Comparison of ENCODE assay signal across 2 cellular contexts in the genomic region with DNA sequence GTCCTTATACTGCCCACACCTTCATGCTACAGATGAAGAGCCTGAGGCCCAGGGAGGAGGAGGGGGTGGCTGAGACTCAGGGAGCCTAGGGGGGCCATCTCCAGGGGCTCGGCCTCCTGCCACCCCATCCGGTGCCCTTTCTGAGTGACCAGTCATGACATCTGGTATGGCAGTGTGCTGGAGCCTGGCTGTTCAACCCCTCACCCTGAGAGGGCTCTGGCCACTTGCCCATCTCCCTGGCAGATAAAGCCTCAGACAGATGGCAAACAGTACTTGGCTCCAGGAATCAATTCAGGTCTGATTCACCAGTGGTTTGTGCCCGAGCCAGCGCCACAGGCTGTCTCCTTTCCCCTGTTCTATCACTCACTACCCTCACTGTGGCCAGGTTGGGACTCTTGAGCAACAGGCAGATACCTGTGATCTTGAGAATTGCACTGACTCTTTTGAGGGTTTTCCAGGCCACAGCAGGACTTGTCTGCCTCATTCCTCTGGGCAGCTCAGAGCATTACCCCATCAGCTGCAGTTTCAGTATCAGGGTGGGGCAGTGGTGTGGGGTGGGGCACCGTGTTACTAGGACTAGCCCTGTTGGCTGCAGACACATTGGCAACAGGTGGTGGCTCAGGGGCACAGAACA.
TF ChIP-seq lines count a peak whose summit lies in the region.

No MANE protein-coding gene starts in this region.

TF ChIP-seq in HepG2, 621 proteins besides CTCF, POLR2A, EP300 and RAD21:
- TF ChIP-seq PHF20 (CRISPR knock-in tag; IDR thresholded peaks at IDR 0.05) (no peak), NFYB (CRISPR knock-in tag; IDR thresholded peaks at IDR 0.05) (no peak), ZNF619 (CRISPR knock-in tag; IDR thresholded peaks at IDR 0.05) (no peak), NCOA1 (CRISPR knock-in tag; IDR thresholded peaks at IDR 0.05) (no peak), FOXP1 (IDR thresholded peaks at IDR 0.05) (no peak), FOXP1 (CRISPR knock-in tag; IDR thresholded peaks at IDR 0.05) (no peak), PAX8 (CRISPR knock-in tag; IDR thresholded peaks at IDR 0.05; ENCODE audit: borderline replicate concordance) (no peak), ZBTB26 (CRISPR knock-in tag; IDR thresholded peaks at IDR 0.05; ENCODE audit: borderline replicate concordance) (no peak), SALL2 (CRISPR knock-in tag; IDR thresholded peaks at IDR 0.05) (no peak), ZNF432 (CRISPR knock-in tag; IDR thresholded peaks at IDR 0.05; ENCODE audit: borderline replicate concordance) (no peak), HMGA1 (CRISPR knock-in tag; conservative IDR thresholded peaks at IDR 0.05) (no peak), XRCC5 (optimal IDR thresholded peaks at IDR 0.05; ENCODE audit: low read length) (no peak), ZNF557 (CRISPR knock-in tag; IDR thresholded peaks at IDR 0.05) (no peak), KMT2B (CRISPR knock-in tag; IDR thresholded peaks at IDR 0.05) (no peak), ZNF326 (CRISPR knock-in tag; IDR thresholded peaks at IDR 0.05; ENCODE audit: borderline replicate concordance) (no peak), ZFP90 (CRISPR knock-in tag; IDR thresholded peaks at IDR 0.05; ENCODE audit: borderline replicate concordance) (no peak), HDAC6 (IDR thresholded peaks at IDR 0.05; ENCODE audit: low read depth, low read length) (no peak), ZNF615 (CRISPR knock-in tag; IDR thresholded peaks at IDR 0.05; ENCODE audit: borderline replicate concordance) (no peak), ZNF570 (CRISPR knock-in tag; IDR thresholded peaks at IDR 0.05; ENCODE audit: borderline replicate concordance) (no peak), TAF1 (CRISPR knock-in tag; IDR thresholded peaks at IDR 0.05) (no peak)
- TF ChIP-seq, protein P1, sequence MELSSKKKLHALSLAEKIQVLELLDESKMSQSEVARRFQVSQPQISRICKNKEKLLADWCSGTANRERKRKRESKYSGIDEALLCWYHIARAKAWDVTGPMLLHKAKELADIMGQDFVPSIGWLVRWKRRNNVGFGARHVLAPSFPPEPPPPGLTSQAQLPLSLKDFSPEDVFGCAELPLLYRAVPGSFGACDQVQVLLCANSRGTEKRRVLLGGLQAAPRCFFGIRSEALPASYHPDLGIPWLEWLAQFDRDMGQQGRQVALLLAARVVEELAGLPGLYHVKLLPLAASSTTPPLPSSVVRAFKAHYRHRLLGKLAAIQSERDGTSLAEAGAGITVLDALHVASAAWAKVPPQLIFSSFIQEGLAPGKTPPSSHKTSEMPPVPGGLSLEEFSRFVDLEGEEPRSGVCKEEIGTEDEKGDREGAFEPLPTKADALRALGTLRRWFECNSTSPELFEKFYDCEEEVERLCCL (CRISPR knock-in tag; IDR thresholded peaks at IDR 0.05; ENCODE audit: borderline replicate concordance), result no peak

TF ChIP-seq in GM23338, 12 proteins besides CTCF, POLR2A, EP300 and RAD21:
- no peak for TF ChIP-seq POLR2AphosphoS5 (IDR thresholded peaks at IDR 0.05; ENCODE audit: low read depth)
- no peak for TF ChIP-seq NANOG (IDR thresholded peaks at IDR 0.05; ENCODE audit: borderline replicate concordance)
- TF ChIP-seq CREB1 (CRISPR knock-in tag; IDR thresholded peaks at IDR 0.05; ENCODE audit: low read depth), result no peak
- TF ChIP-seq EZH2 (IDR thresholded peaks at IDR 0.05; ENCODE audit: low read depth, unreplicated experiment), result no peak
- TF ChIP-seq ZNF114 (CRISPR knock-in tag; IDR thresholded peaks at IDR 0.05), result no peak
- no peak for TF ChIP-seq ETS1 (IDR thresholded peaks at IDR 0.05)
- TF ChIP-seq REST (IDR thresholded peaks at IDR 0.05; ENCODE audit: unreplicated experiment), result no peak
- TF ChIP-seq EZH2phosphoT487 (IDR thresholded peaks at IDR 0.05; ENCODE audit: unreplicated experiment), result no peak
- TF ChIP-seq, protein P2, sequence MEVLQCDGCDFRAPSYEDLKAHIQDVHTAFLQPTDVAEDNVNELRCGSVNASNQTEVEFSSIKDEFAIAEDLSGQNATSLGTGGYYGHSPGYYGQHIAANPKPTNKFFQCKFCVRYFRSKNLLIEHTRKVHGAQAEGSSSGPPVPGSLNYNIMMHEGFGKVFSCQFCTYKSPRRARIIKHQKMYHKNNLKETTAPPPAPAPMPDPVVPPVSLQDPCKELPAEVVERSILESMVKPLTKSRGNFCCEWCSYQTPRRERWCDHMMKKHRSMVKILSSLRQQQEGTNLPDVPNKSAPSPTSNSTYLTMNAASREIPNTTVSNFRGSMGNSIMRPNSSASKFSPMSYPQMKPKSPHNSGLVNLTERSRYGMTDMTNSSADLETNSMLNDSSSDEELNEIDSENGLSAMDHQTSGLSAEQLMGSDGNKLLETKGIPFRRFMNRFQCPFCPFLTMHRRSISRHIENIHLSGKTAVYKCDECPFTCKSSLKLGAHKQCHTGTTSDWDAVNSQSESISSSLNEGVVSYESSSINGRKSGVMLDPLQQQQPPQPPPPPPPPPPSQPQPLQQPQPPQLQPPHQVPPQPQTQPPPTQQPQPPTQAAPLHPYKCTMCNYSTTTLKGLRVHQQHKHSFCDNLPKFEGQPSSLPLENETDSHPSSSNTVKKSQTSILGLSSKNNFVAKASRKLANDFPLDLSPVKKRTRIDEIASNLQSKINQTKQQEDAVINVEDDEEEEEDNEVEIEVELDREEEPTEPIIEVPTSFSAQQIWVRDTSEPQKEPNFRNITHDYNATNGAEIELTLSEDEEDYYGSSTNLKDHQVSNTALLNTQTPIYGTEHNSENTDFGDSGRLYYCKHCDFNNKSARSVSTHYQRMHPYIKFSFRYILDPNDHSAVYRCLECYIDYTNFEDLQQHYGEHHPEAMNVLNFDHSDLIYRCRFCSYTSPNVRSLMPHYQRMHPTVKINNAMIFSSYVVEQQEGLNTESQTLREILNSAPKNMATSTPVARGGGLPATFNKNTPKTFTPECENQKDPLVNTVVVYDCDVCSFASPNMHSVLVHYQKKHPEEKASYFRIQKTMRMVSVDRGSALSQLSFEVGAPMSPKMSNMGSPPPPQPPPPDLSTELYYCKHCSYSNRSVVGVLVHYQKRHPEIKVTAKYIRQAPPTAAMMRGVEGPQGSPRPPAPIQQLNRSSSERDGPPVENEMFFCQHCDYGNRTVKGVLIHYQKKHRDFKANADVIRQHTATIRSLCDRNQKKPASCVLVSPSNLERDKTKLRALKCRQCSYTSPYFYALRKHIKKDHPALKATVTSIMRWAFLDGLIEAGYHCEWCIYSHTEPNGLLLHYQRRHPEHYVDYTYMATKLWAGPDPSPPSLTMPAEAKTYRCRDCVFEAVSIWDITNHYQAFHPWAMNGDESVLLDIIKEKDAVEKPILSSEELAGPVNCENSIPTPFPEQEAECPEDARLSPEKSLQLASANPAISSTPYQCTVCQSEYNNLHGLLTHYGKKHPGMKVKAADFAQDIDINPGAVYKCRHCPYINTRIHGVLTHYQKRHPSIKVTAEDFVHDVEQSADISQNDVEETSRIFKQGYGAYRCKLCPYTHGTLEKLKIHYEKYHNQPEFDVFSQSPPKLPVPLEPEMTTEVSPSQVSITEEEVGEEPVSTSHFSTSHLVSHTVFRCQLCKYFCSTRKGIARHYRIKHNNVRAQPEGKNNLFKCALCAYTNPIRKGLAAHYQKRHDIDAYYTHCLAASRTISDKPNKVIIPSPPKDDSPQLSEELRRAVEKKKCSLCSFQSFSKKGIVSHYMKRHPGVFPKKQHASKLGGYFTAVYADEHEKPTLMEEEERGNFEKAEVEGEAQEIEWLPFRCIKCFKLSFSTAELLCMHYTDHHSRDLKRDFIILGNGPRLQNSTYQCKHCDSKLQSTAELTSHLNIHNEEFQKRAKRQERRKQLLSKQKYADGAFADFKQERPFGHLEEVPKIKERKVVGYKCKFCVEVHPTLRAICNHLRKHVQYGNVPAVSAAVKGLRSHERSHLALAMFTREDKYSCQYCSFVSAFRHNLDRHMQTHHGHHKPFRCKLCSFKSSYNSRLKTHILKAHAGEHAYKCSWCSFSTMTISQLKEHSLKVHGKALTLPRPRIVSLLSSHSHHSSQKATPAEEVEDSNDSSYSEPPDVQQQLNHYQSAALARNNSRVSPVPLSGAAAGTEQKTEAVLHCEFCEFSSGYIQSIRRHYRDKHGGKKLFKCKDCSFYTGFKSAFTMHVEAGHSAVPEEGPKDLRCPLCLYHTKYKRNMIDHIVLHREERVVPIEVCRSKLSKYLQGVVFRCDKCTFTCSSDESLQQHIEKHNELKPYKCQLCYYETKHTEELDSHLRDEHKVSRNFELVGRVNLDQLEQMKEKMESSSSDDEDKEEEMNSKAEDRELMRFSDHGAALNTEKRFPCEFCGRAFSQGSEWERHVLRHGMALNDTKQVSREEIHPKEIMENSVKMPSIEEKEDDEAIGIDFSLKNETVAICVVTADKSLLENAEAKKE (CRISPR knock-in tag; IDR thresholded peaks at IDR 0.05), result no peak
- TF ChIP-seq ZNF331 (CRISPR knock-in tag; IDR thresholded peaks at IDR 0.05; ENCODE audit: low read depth), result no peak
- TF ChIP-seq JUNB (IDR thresholded peaks at IDR 0.05; ENCODE audit: unreplicated experiment), result no peak
- TF ChIP-seq STAT1 (IDR thresholded peaks at IDR 0.05; ENCODE audit: unreplicated experiment), result no peak
TF ChIP-seq in GM23338: peak in this region for 0.
